In the genomic region with DNA sequence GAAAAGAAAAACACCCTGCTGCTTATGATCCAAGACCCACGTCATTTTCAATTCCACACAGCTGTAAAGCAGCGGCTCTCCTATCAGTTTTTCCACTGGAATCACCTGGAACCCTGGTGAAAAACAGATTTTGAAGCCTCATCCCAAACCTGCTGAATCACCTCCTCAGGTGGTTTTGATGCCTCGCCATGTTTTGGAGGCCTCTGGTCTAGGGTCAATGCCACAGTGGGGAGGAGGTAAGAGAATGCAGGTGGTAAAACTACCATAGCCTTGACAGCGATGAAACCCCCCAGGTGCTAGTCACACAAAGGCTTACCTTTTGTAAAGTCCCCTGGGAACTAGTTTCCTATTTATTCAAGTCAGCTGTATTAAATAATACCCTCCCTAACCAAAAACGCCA, we compare ENCODE assay signal across 21 cellular contexts.
"Had no signal": no experiment of that assay in that cellular context is flagged by ENCODE, and none has a peak within 500 bp of the region (broad histone marks: within the 10 kb centered on the region; RNA-seq: fewer than 3 reads in every experiment).

No MANE protein-coding gene starts in this region.

- H3K9me3 ChIP-seq: body of pancreas, heart right ventricle, left ventricle myocardium inferior, stomach, transverse colon had no signal

- FAIRE-seq: endometrium, small intestine had no signal

- DNase-seq: activated CD4-positive, alpha-beta T cell treated with anti-CD3 and anti-CD28 coated beads, Interleukin-2, amount 10 ng/mL, durations not matched to agents 7 days and 5 days; activated CD8-positive, alpha-beta memory T cell treated with anti-CD3 and anti-CD28 coated beads, Interleukin-2, amount 10 ng/mL, durations not matched to agents 7 days and 5 days; activated CD8-positive, alpha-beta T cell treated with anti-CD3 and anti-CD28 coated beads for 36 hours; activated gamma-delta T cell; activated T-cell treated with anti-CD3 and anti-CD28 coated beads for 4 hours; anterior cingulate cortex; body of pancreas; cortex of kidney; heart right ventricle; left ventricle myocardium inferior; midbrain; natural killer cell; small intestine; stimulated activated CD4-positive, alpha-beta T cell treated with anti-CD3 and anti-CD28 coated beads, Interleukin-2, amount 100 ng/mL, for 24 hours; stomach; transverse colon had no signal

- H3K27ac ChIP-seq: body of pancreas, cardiac muscle cell, left ventricle myocardium inferior, stomach, transverse colon had no signal

- H3K36me3 ChIP-seq: cardiac muscle cell, heart right ventricle, left ventricle myocardium inferior, stomach, transverse colon had no signal

- ATAC-seq: activated CD4-positive, CD25-positive, alpha-beta regulatory T cell treated with anti-CD3 and anti-CD28 coated beads, Interleukin-2, amount 50 U/mL, for 24 hours; activated CD8-positive, alpha-beta memory T cell treated with anti-CD3 and anti-CD28 coated beads, Interleukin-2, amount 10 ng/mL, durations not matched to agents 7 days and 5 days; activated CD8-positive, alpha-beta T cell treated with anti-CD3 and anti-CD28 coated beads for 36 hours; body of pancreas; heart right ventricle; natural killer cell; sciatic nerve; stimulated activated memory B cell treated with anti-CD40 and anti-IgM and Interleukin-4, amounts not matched to agents 10 μg/mL and 1 μg/mL and 100 μg/mL, for 72 hours had no signal

- H3K4me3 ChIP-seq: body of pancreas, cardiac muscle cell, heart right ventricle, left ventricle myocardium inferior, stomach, transverse colon had no signal

- H3K27me3 ChIP-seq: body of pancreas, cardiac muscle cell, heart right ventricle, stomach, transverse colon had no signal
